ENCODE assay signal across 16 cellular contexts in the genomic region with DNA sequence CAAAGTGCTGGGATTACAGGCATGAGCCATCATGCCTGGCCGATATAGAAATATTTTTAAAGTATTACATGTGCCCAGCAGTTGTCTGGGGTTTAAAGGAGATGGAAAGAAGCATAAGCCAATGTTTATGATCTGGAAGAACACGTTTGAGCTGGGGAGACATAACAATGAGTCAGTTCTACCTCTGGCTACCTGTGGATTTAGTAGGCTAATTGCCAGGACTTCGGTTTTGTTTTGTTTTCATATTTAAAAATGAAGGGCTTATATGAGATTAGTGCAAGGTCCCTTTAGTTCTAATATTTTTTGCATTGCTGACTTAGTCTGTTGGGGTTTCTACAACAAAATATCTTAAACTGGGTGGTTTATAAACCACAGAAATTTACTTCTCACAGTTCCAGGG. TPM values are rescaled to one million over a fixed set of nuclear protein-coding genes. Genes with fewer than 3 reads are reported as not detected.
DNase-seq lines count a peak whose midpoint lies in the region; ATAC-seq and TF ChIP-seq lines count a peak whose summit lies in the region.
"Had no signal": no experiment of that assay in that cellular context is flagged by ENCODE, and none has a peak within 500 bp of the region (broad histone marks: within the 10 kb centered on the region; RNA-seq: fewer than 3 reads in every experiment).

No MANE protein-coding gene starts in this region.

- peak overlapping the region; percentile 23 for H2AFZ ChIP-seq in MM.1S (ENCODE audit: low read length)

- intact Hi-C loops in CD8-positive, alpha-beta T cell (cut with DNase I, micrococcal nuclease): no loop called here

- H3K27me3 Mint-ChIP-seq in CD8-positive, alpha-beta T cell (ENCODE audit: low read depth): no peaks in the 10 kb centered on the region
- H3K27me3 Mint-ChIP-seq: activated naive CD4-positive, alpha-beta T cell treated with anti-CD3 and anti-CD28 coated beads, Interleukin-2, amount 10 ng/mL, durations not matched to agents 7 days and 5 days; CD4-positive, CD25-positive, alpha-beta regulatory T cell; dendritic cell treated with granulocyte-macrophage colony-stimulating factor and Interleukin-4, amounts not matched to agents 40 ng/mL and 50 ng/mL, for 4 days had no signal

- DNase-seq in MM.1S (no peak), epithelial cell of prostate (ENCODE audit: low read depth, low spot score) (peak; percentile 92), renal cortical epithelial cell (ENCODE audit: low read depth) (peak; percentile 54)
- no peak for DNase-seq in activated naive CD4-positive, alpha-beta T cell treated with anti-CD3 and anti-CD28 coated beads, Interleukin-2, amount 50 U/mL, for 16 hours
- DNase-seq in CD8-positive, alpha-beta T cell: no peak
- DNase-seq: activated naive CD4-positive, alpha-beta T cell treated with anti-CD3 and anti-CD28 coated beads, Interleukin-2, amount 10 ng/mL, durations not matched to agents 7 days and 5 days; CD4-positive, CD25-positive, alpha-beta regulatory T cell; NCI-H2029; NCI-H748 treated with DMSO at 0.1 percent for 48 hours; SHP77; stimulated activated CD4-positive, alpha-beta T cell treated with anti-CD3 and anti-CD28 coated beads, Interleukin-4, amount 100 ng/mL, for 1 hour had no signal

- H3K4me2 ChIP-seq in MM.1S (ENCODE audit: low read depth, low read length): peak overlapping the region; percentile 42; the same call in 1 of the 2 replicates

- no peak overlapping the region for H3K4me3 Mint-ChIP-seq in CD8-positive, alpha-beta T cell
- H3K4me3 Mint-ChIP-seq: activated naive CD4-positive, alpha-beta T cell treated with anti-CD3 and anti-CD28 coated beads, Interleukin-2, amount 10 ng/mL, durations not matched to agents 7 days and 5 days; dendritic cell treated with granulocyte-macrophage colony-stimulating factor and Interleukin-4, amounts not matched to agents 40 ng/mL and 50 ng/mL, for 4 days; stimulated activated effector memory CD8-positive, alpha-beta T cell treated with anti-CD3 and anti-CD28 coated beads, Interleukin-12 subunit alpha, Interleukin-12 subunit beta, amount 100 ng/mL, for 72 hours had no signal

- peak overlapping the region; percentile 34; the same call in 1 of the 2 replicates for H3K27ac ChIP-seq in MM.1S (ENCODE audit: low read length)
- H3K27ac ChIP-seq in epithelial cell of prostate: peak overlapping the region; percentile 78
- H3K27ac ChIP-seq in CD8-positive, alpha-beta T cell (ENCODE audit: low read depth, low read length): no peak overlapping the region

- H3K27ac Mint-ChIP-seq in CD8-positive, alpha-beta T cell: no peak overlapping the region
- H3K27ac Mint-ChIP-seq: dendritic cell treated with granulocyte-macrophage colony-stimulating factor and Interleukin-4, amounts not matched to agents 40 ng/mL and 50 ng/mL, for 4 days; stimulated activated effector memory CD8-positive, alpha-beta T cell treated with anti-CD3 and anti-CD28 coated beads, Interleukin-12 subunit alpha, Interleukin-12 subunit beta, amount 100 ng/mL, for 72 hours had no signal

- H3K9me3 Mint-ChIP-seq in CD8-positive, alpha-beta T cell: no peaks in the 10 kb centered on the region
- H3K9me3 Mint-ChIP-seq: CD4-positive, CD25-positive, alpha-beta regulatory T cell; dendritic cell treated with granulocyte-macrophage colony-stimulating factor and Interleukin-4, amounts not matched to agents 40 ng/mL and 50 ng/mL, for 4 days; stimulated activated effector memory CD8-positive, alpha-beta T cell treated with anti-CD3 and anti-CD28 coated beads, Interleukin-12 subunit alpha, Interleukin-12 subunit beta, amount 100 ng/mL, for 72 hours had no signal

- no peaks in the 10 kb centered on the region for H3K36me3 Mint-ChIP-seq in CD8-positive, alpha-beta T cell
- H3K36me3 Mint-ChIP-seq: CD4-positive, CD25-positive, alpha-beta regulatory T cell; stimulated activated effector memory CD8-positive, alpha-beta T cell treated with anti-CD3 and anti-CD28 coated beads, Interleukin-12 subunit alpha, Interleukin-12 subunit beta, amount 100 ng/mL, for 72 hours had no signal

- H3F3A ChIP-seq in MM.1S (ENCODE audit: insufficient read depth, low read length): peaks cover 9% of the 10 kb centered on the region; the same call in 1 of the 2 replicates

- H3K4me3 ChIP-seq in MM.1S (ENCODE audit: low read length): no peak overlapping the region
- no peak overlapping the region for H3K4me3 ChIP-seq in CD8-positive, alpha-beta T cell (ENCODE audit: low read depth, low read length)

- peaks cover 10% of the 10 kb centered on the region for H3K4me1 Mint-ChIP-seq in CD8-positive, alpha-beta T cell (ENCODE audit: low read depth)

- no peaks in the 10 kb centered on the region for H4K20me1 ChIP-seq in MM.1S (ENCODE audit: insufficient read depth, low read length)

- H3K9me2 ChIP-seq in MM.1S (replicated peaks; ENCODE audit: insufficient read depth, low read length): no peaks in the 10 kb centered on the region

- no peak for TF ChIP-seq CTCF in MM.1S (IDR thresholded peaks at IDR 0.05; ENCODE audit: low read length)
- TF ChIP-seq CTCF in CD8-positive, alpha-beta T cell (IDR thresholded peaks at IDR 0.05): no peak

- no peaks in the 10 kb centered on the region for H3K27me3 ChIP-seq in MM.1S (replicated peaks; ENCODE audit: insufficient read depth, low read length)
- H3K27me3 ChIP-seq in CD8-positive, alpha-beta T cell (ENCODE audit: insufficient read depth, low read length): no peaks in the 10 kb centered on the region

- no peaks in the 10 kb centered on the region for H3K36me3 ChIP-seq in MM.1S (replicated peaks; ENCODE audit: insufficient read depth, low read length)
- no peaks in the 10 kb centered on the region for H3K36me3 ChIP-seq in CD8-positive, alpha-beta T cell (ENCODE audit: insufficient read depth, low read length)

- POLR2A ChIA-PET in CD8-positive, alpha-beta T cell (lab: Charles Lee): interaction anchor here (1.5 kb wide), 1 partner anchor 15 kb away, joined by 3 read pairs; no protein-coding TSS in a partner anchor

- no peaks in the 10 kb centered on the region for H3K79me2 ChIP-seq in MM.1S (ENCODE audit: low read length)

- peaks cover 16% of the 10 kb centered on the region for H3K4me1 ChIP-seq in MM.1S (ENCODE audit: low read length)
- H3K4me1 ChIP-seq in CD8-positive, alpha-beta T cell (ENCODE audit: insufficient read depth, low read length): peaks cover 9% of the 10 kb centered on the region

- CTCF ChIA-PET in CD8-positive, alpha-beta T cell (lab: Charles Lee): no interaction called here

- peak; percentile 7 for ATAC-seq in GM18498 (IDR thresholded peaks at IDR 0.05; ENCODE audit: unreplicated experiment)
- no peak for ATAC-seq in CD8-positive, alpha-beta T cell
- ATAC-seq in GM21576 (IDR thresholded peaks at IDR 0.05; ENCODE audit: unreplicated experiment): no peak
- ATAC-seq: stimulated activated effector memory CD8-positive, alpha-beta T cell treated with anti-CD3 and anti-CD28 coated beads, Interleukin-12 subunit alpha, Interleukin-12 subunit beta, amount 100 ng/mL, for 72 hours had no signal

- H3K9me3 ChIP-seq in MM.1S (replicated peaks; ENCODE audit: insufficient read depth, low read length): no peaks in the 10 kb centered on the region
- no peaks in the 10 kb centered on the region for H3K9me3 ChIP-seq in CD8-positive, alpha-beta T cell (ENCODE audit: low read length)

- no peak overlapping the region for H3K9ac ChIP-seq in MM.1S (ENCODE audit: low read length)

RNA-seq across cellular contexts. Expression of gene TNFSF10, which starts 22.9 kb away (rescaled TPM):
- total RNA-seq in renal cortical epithelial cell: 398 and 575 TPM in 2 replicates
- total RNA-seq in CD8-positive, alpha-beta T cell: 1 to 10 TPM; 3.6 to 4.1 TPM
- total RNA-seq: LHCN-M2 had no signal

Comparison
In these comparisons a context has a peak if more than half of its experiments do, and no peak if none do; other contexts are left out.
1. DNase-seq: peak in epithelial cell of prostate (single experiment) and renal cortical epithelial cell (single experiment); none in MM.1S (single experiment), activated naive CD4-positive, alpha-beta T cell treated with anti-CD3 and anti-CD28 coated beads, Interleukin-2, amount 50 U/mL, for 16 hours (single experiment) and CD8-positive, alpha-beta T cell (0 of 7).
2. RNA of gene TNFSF10, which starts 22.9 kb away (total RNA-seq): 398 to 575 TPM in renal cortical epithelial cell; 3.6 to 4.1 TPM in CD8-positive, alpha-beta T cell; every median in the first group is over 10 times any median in the second.